In the genomic region with DNA sequence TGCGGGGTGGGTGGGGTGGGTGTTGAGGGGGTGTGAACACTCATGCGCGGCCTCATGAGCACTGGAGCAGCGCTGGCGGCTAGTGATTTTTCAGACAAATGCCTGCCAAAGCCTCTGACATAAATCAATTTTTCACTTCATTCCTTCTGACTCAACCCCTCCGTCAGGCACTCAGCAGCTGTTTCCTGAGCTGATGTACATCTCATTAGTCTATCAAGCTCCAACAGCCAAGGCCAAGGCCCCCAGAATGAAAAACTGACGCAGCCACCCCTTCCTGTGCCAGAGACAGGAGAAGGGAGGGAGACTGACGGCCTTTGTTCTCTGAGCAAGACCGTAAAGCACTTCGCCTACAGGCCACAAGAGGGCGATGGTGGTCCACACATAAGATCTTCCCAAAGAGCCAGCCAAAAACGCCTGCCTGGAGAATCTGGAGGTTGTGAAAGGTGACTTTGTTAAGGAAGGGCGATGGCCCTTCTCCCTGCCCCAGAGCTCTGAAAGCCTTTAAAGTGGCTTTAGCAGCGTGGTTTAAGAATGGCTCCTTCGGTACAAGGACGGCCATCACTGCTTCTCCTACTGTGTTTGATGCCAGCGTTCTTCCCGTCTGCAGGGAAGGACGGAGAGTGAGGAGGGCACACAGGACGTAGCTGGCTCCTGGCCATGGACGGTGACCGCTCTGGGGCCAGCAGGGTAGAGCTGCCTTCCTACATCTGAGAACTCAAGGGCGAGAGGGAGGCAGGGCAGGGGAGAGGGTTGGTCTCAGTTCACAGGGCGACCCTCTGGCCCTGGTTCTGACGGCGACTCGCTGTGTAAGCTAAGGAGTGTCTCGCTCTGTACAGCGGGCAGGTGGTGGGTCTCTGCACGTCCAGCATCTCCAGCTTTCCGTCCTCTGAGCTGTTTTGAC, we compare ENCODE assay signal across 8 cellular contexts. TPM values are rescaled to one million over a fixed set of nuclear protein-coding genes. Genes with fewer than 3 reads are reported as not detected.
DNase-seq lines count a peak whose midpoint lies in the region; ATAC-seq, FAIRE-seq and TF ChIP-seq lines count a peak whose summit lies in the region.

No MANE protein-coding gene starts in this region.

- CTCF ChIA-PET in A549 (lab: Yijun Ruan, JAX), result interaction anchor here (0.5 to 5.7 kb wide), 61 partner anchors 11 to 1417 kb away, joined by 3 to 66 read pairs (median 4); no protein-coding TSS in a partner anchor
- CTCF ChIA-PET in WTC11 (lab: Charles Lee), result interaction anchor here (0.6 to 2.9 kb wide), 30 partner anchors 9 to 1031 kb away, joined by 3 to 33 read pairs (median 5); partner anchors contain the start of genes ALG2 and SEC61B

- TF ChIP-seq CTCF in A549 (IDR thresholded peaks at IDR 0.05) (peak; percentile 89), WTC11 (IDR thresholded peaks at IDR 0.05) (peak; percentile 88), cardiac fibroblast (IDR thresholded peaks at IDR 0.05; ENCODE audit: low read depth, low read length) (peak; percentile 95)

- no peak for TF ChIP-seq POLR2A in A549 (IDR thresholded peaks at IDR 0.05; ENCODE audit: low read length)

- POLR2A ChIA-PET in A549 (lab: Yijun Ruan, JAX) (interaction anchor here (1.3 kb wide), 1 partner anchor 37 kb away, joined by 6 read pairs; the partner anchor contains the start of genes ALG2 and SEC61B), WTC11 (lab: Charles Lee) (interaction anchor here (0.6 to 2.5 kb wide), 2 partner anchors 37 to 75 kb away, joined by 3 to 11 read pairs; partner anchors contain the start of genes ALG2 and SEC61B)

- peaks cover 17% of the 10 kb centered on the region for H3K4me1 Mint-ChIP-seq in WTC11

- no peak for TF ChIP-seq EP300 in A549 (IDR thresholded peaks at IDR 0.05)

- H3K4me2 ChIP-seq in A549, result peak overlapping the region; percentile 77

- no peaks in the 10 kb centered on the region for H3K4me1 ChIP-seq in A549

- H3K9me3 ChIP-seq in A549, result no peaks in the 10 kb centered on the region

- H3K9me3 Mint-ChIP-seq in WTC11, result no peaks in the 10 kb centered on the region

- H3K27ac Mint-ChIP-seq in WTC11, result no peak overlapping the region

- peak; percentile 90 to 93 for TF ChIP-seq RAD21 in A549 (conservative IDR thresholded peaks at IDR 0.05 in 1 of 2, IDR thresholded peaks at IDR 0.05 in 1 of 2)

- WGBS in A549 (ENCODE audit: missing lambda C conversion rate), result 28% methylated on average over 26 of the region's 31 CpGs

- no peaks in the 10 kb centered on the region; the same call in 1 of the 2 replicates for H3K27me3 Mint-ChIP-seq in WTC11 (ENCODE audit: low read depth)

- no peak for FAIRE-seq in A549 (lab: Jason Lieb, UNC)

- H3K36me3 Mint-ChIP-seq in WTC11, result no peaks in the 10 kb centered on the region

- ATAC-seq in A549, result peak; percentile 84 to 96
- ATAC-seq in GM18519 (IDR thresholded peaks at IDR 0.05; ENCODE audit: low FRiP score, unreplicated experiment), result peak; percentile 35
- ATAC-seq in HG03135 (IDR thresholded peaks at IDR 0.05; ENCODE audit: unreplicated experiment), result peak; percentile 64
- ATAC-seq in WTC11, result peak; percentile 90

- peak; percentile 78 to 84 for DNase-seq in A549 (ENCODE audit: low read depth in 1 of 2, low spot score in 1 of 2)
- peak; percentile 84 for DNase-seq in NCI-H2196 (lab: John Stamatoyannopoulos, UW; ENCODE audit: unreplicated experiment)
- DNase-seq in WTC11 (ENCODE audit: low spot score), result peak; percentile 88
- peak; percentile 93 to 94 for DNase-seq in cardiac fibroblast (ENCODE audit: low read depth in 2 of 2)
- peak; percentile 82 for DNase-seq in kidney glomerular epithelial cell (lab: John Stamatoyannopoulos, UW)
- DNase-seq in stimulated activated CD4-positive, alpha-beta T cell treated with anti-CD3 and anti-CD28 coated beads, Interleukin-1b, Interleukin-23, amount 100 ng/mL, for 1 hour (ENCODE audit: low read depth in 2 of 2), result peak; percentile 32 to 49

- no peak overlapping the region for H3K4me3 Mint-ChIP-seq in WTC11

- H3K27ac ChIP-seq in A549, result peak overlapping the region in 1 of 2 experiments; percentile 35; a peak in 1 of 6 replicates

- H3K4me3 ChIP-seq in A549 (peak overlapping the region; percentile 34; the same call in 2 of the 3 replicates), cardiac fibroblast (replicated peaks in 1 of 2; ENCODE audit: low read depth in 2 of 2, low read length in 2 of 2) (peak overlapping the region; percentile 21)

TF ChIP-seq in A549, 52 proteins besides CTCF, POLR2A, EP300 and RAD21:
- TF ChIP-seq SMC3 (IDR thresholded peaks at IDR 0.05) (peak; percentile 73), CBX8 (IDR thresholded peaks at IDR 0.05) (no peak)

TF ChIP-seq in WTC11, 78 proteins besides CTCF, POLR2A, EP300 and RAD21:
- TF ChIP-seq STAT6 (CRISPR knock-in tag; conservative IDR thresholded peaks at IDR 0.05; ENCODE audit: low read depth) (no peak), NR3C1 (CRISPR knock-in tag; conservative IDR thresholded peaks at IDR 0.05; ENCODE audit: low read depth) (no peak), NR1H2 (CRISPR knock-in tag; IDR thresholded peaks at IDR 0.05) (no peak), RELA (CRISPR knock-in tag; IDR thresholded peaks at IDR 0.05; ENCODE audit: borderline replicate concordance) (no peak), GABPB1 (CRISPR knock-in tag; IDR thresholded peaks at IDR 0.05) (0 out of 2 replicates have a peak, but pooled peaks have one; percentile 14), ATF6 (CRISPR knock-in tag; IDR thresholded peaks at IDR 0.05) (no peak)

RNA-seq across cellular contexts. Expression of gene ALG2, which starts 37.1 kb away (rescaled TPM):
- polyA plus RNA-seq in A549 (2011; rRNA removed) (76.3 and 77.9 TPM in 2 replicates), A549 (2017; fragmentation: RNase III; extraction: RNeasy Plus Mini Kit Qiagen cat#74134 plus additional on column Dnase treatment) (26.1 to 26.6 TPM (median 26.2 TPM) in 3 replicates)
- 25.9 and 32.9 TPM in 2 replicates for polyA plus RNA-seq in A549 (2012; cell fraction: cytosol; rRNA removed)
- polyA plus RNA-seq in A549 (2012; cell fraction: nucleus; rRNA removed), result 19.5 and 23.9 TPM in 2 replicates
- polyA minus RNA-seq in A549 (2011; rRNA and poly(A)+ RNA removed), result 32.8 and 33.5 TPM in 2 replicates
- 24.0 to 25.2 TPM (median 25.0 TPM) in 3 replicates for total RNA-seq in WTC11 (2021)

RNA-seq across cellular contexts. Expression of gene SEC61B, which starts 37.4 kb away (rescaled TPM):
- polyA plus RNA-seq in A549 (2011; rRNA removed) (190 and 194 TPM in 2 replicates), A549 (2017; fragmentation: RNase III; extraction: RNeasy Plus Mini Kit Qiagen cat#74134 plus additional on column Dnase treatment) (274 to 284 TPM (median 275 TPM) in 3 replicates)
- polyA plus RNA-seq in A549 (2012; cell fraction: cytosol; rRNA removed), result 183 and 195 TPM in 2 replicates
- polyA plus RNA-seq in A549 (2012; cell fraction: nucleus; rRNA removed), result 109 and 147 TPM in 2 replicates
- 35.7 and 38.6 TPM in 2 replicates for polyA minus RNA-seq in A549 (2011; rRNA and poly(A)+ RNA removed)
- 153 to 167 TPM (median 156 TPM) in 3 replicates for total RNA-seq in WTC11 (2021)

Comparison
In these comparisons a context has a peak if more than half of its experiments do, and no peak if none do; other contexts are left out.
1. ATAC-seq: peak in every context shown above with its lines; median percentile 90 in A549; 90 in WTC11; 64 in HG03135; 35 in GM18519.
2. DNase-seq: peak in every context shown above with its lines; median percentile 94 in cardiac fibroblast; 88 in WTC11; 84 in NCI-H2196; 82 in kidney glomerular epithelial cell; 81 in A549; 40 in stimulated activated CD4-positive, alpha-beta T cell treated with anti-CD3 and anti-CD28 coated beads, Interleukin-1b, Interleukin-23, amount 100 ng/mL, for 1 hour.
3. Of the 8 proteins assayed by ChIP-seq in both WTC11 and A549: peak only in WTC11: none; only in A549: none; in both: CTCF; in neither: 7.